Comparison of ENCODE assay signal across 10 cellular contexts in genomic region chr4:41177016-41177415, GRCh38. TPM values are rescaled to one million over a fixed set of nuclear protein-coding genes. Genes with fewer than 3 reads are reported as not detected.
A peak's percentile ranks its signal among the peaks of the same experiment; 100 is the strongest.
DNase-seq lines count a peak whose midpoint lies in the region; ATAC-seq and TF ChIP-seq lines count a peak whose summit lies in the region.
"Had no signal": no experiment of that assay in that cellular context is flagged by ENCODE, and none has a peak within 500 bp of the region (broad histone marks: within the 10 kb centered on the region; RNA-seq: fewer than 3 reads in every experiment).

No MANE protein-coding gene starts in this region.

- H3K4me1 ChIP-seq in mesodermal cell (ENCODE audit: control insufficient read depth, insufficient read depth, low read length, poor library complexity, severe bottlenecking): peaks cover 23% of the 10 kb centered on the region

- no peaks in the 10 kb centered on the region for H3K4me1 Mint-ChIP-seq in activated T-helper 2 cell treated with anti-CD3 and anti-CD28 coated beads, Interferon-gamma antibody, Interleukin-2, Interleukin-4, amounts not matched to agents 10 μg/mL and 5 μg/mL and 100 μg/mL, durations not matched to agents 14 hours and 24 hours and 36 hours (ENCODE audit: low read depth)
- H3K4me1 Mint-ChIP-seq: activated B cell treated with CpG ODN at 0.5 μM for 24 hours had no signal

- H3K27ac Mint-ChIP-seq in activated T-helper 2 cell treated with anti-CD3 and anti-CD28 coated beads, Interferon-gamma antibody, Interleukin-2, Interleukin-4, amounts not matched to agents 10 μg/mL and 5 μg/mL and 100 μg/mL, durations not matched to agents 14 hours and 24 hours and 36 hours: no peak overlapping the region
- H3K27ac Mint-ChIP-seq: activated B cell treated with CpG ODN at 0.5 μM for 24 hours had no signal

- H3K9me3 Mint-ChIP-seq in activated T-helper 2 cell treated with anti-CD3 and anti-CD28 coated beads, Interferon-gamma antibody, Interleukin-2, Interleukin-4, amounts not matched to agents 10 μg/mL and 5 μg/mL and 100 μg/mL, durations not matched to agents 14 hours and 24 hours and 36 hours: no peaks in the 10 kb centered on the region
- H3K9me3 Mint-ChIP-seq: activated B cell treated with CpG ODN at 0.5 μM for 24 hours had no signal

- H3K27ac ChIP-seq in mesodermal cell (ENCODE audit: low read depth, low read length, severe bottlenecking): peak overlapping the region; percentile 60

- TF ChIP-seq CTCF in AG09319 (IDR thresholded peaks at IDR 0.05; ENCODE audit: low read depth, low read length): peak; percentile 36

- no peaks in the 10 kb centered on the region for H3K36me3 ChIP-seq in mesodermal cell (ENCODE audit: control insufficient read depth, insufficient read depth, low read length)

- peaks cover 4% of the 10 kb centered on the region for H3K27me3 Mint-ChIP-seq in activated T-helper 2 cell treated with anti-CD3 and anti-CD28 coated beads, Interferon-gamma antibody, Interleukin-2, Interleukin-4, amounts not matched to agents 10 μg/mL and 5 μg/mL and 100 μg/mL, durations not matched to agents 14 hours and 24 hours and 36 hours (ENCODE audit: low read depth)

- DNase-seq in AG09319 (ENCODE audit: extremely low read depth, low read depth) (no peak), LHCN-M2 (ENCODE audit: low read depth) (peak; percentile 92), epidermal melanocyte (ENCODE audit: insufficient read length, low spot score) (peak; percentile 33), SW480 (ENCODE audit: low spot score) (no peak), NCI-H2171 (lab: John Stamatoyannopoulos, UW) (no peak)
- no peak for DNase-seq in activated T-helper 2 cell treated with anti-CD3 and anti-CD28 coated beads, Interferon-gamma antibody, Interleukin-2, Interleukin-4, amounts not matched to agents 10 μg/mL and 5 μg/mL and 100 μg/mL, durations not matched to agents 14 hours and 24 hours and 36 hours (ENCODE audit: low spot score)
- DNase-seq: activated B cell treated with CpG ODN at 0.5 μM for 24 hours, NCI-H2227 treated with DMSO at 0.1 percent for 48 hours had no signal

- no peak overlapping the region for H3K4me3 ChIP-seq in mesodermal cell (ENCODE audit: extremely low read depth, insufficient read depth, low read length, poor library complexity, severe bottlenecking)

- H3K4me3 Mint-ChIP-seq in activated T-helper 2 cell treated with anti-CD3 and anti-CD28 coated beads, Interferon-gamma antibody, Interleukin-2, Interleukin-4, amounts not matched to agents 10 μg/mL and 5 μg/mL and 100 μg/mL, durations not matched to agents 14 hours and 24 hours and 36 hours (ENCODE audit: low read depth): no peak overlapping the region
- H3K4me3 Mint-ChIP-seq: activated B cell treated with CpG ODN at 0.5 μM for 24 hours had no signal

- intact Hi-C loops in activated T-helper 2 cell treated with anti-CD3 and anti-CD28 coated beads, Interferon-gamma antibody, Interleukin-2, Interleukin-4, amounts not matched to agents 10 μg/mL and 5 μg/mL and 100 μg/mL, durations not matched to agents 14 hours and 24 hours and 36 hours (cut with micrococcal nuclease): no loop called here

- H3K36me3 Mint-ChIP-seq in activated T-helper 2 cell treated with anti-CD3 and anti-CD28 coated beads, Interferon-gamma antibody, Interleukin-2, Interleukin-4, amounts not matched to agents 10 μg/mL and 5 μg/mL and 100 μg/mL, durations not matched to agents 14 hours and 24 hours and 36 hours (ENCODE audit: low read depth): no peaks in the 10 kb centered on the region

- H3K9me3 ChIP-seq in mesodermal cell (ENCODE audit: control insufficient read depth, low read length): no peaks in the 10 kb centered on the region

- no peak for ATAC-seq in HG03439 (IDR thresholded peaks at IDR 0.05; ENCODE audit: unreplicated experiment)

RNA-seq across cellular contexts. Expression of gene APBB2, which starts 37.3 kb away (rescaled TPM):
- total RNA-seq in LHCN-M2 (2014; rRNA removed): 109 and 112 TPM in 2 replicates
- polyA plus RNA-seq in LHCN-M2 (2012): 42.0 TPM
- 28.5 TPM for polyA plus RNA-seq in mesodermal cell (2013, experiment 1 of 2)
- 27.2 TPM for polyA plus RNA-seq in mesodermal cell (2013, experiment 2 of 2)
- 0.73 and 1.4 TPM in 2 replicates for total RNA-seq in activated T-helper 2 cell treated with anti-CD3 and anti-CD28 coated beads, Interferon-gamma antibody, Interleukin-2, Interleukin-4, amounts not matched to agents 10 μg/mL and 5 μg/mL and 100 μg/mL, durations not matched to agents 14 hours and 24 hours and 36 hours

Comparison
In these comparisons a context has a peak if more than half of its experiments do, and no peak if none do; other contexts are left out.
1. DNase-seq: peak in LHCN-M2 (single experiment) and epidermal melanocyte (single experiment); none in AG09319 (single experiment), SW480 (single experiment), activated T-helper 2 cell treated with anti-CD3 and anti-CD28 coated beads, Interferon-gamma antibody, Interleukin-2, Interleukin-4, amounts not matched to agents 10 μg/mL and 5 μg/mL and 100 μg/mL, durations not matched to agents 14 hours and 24 hours and 36 hours (single experiment) and NCI-H2171 (single experiment).
2. RNA of gene APBB2, which starts 37.3 kb away (total RNA-seq): 109 to 112 TPM in LHCN-M2; 0.73 to 1.4 TPM in activated T-helper 2 cell treated with anti-CD3 and anti-CD28 coated beads, Interferon-gamma antibody, Interleukin-2, Interleukin-4, amounts not matched to agents 10 μg/mL and 5 μg/mL and 100 μg/mL, durations not matched to agents 14 hours and 24 hours and 36 hours; every median in the first group is over 10 times any median in the second.